5 cellular contexts compared by ENCODE assay signal in the genomic region with DNA sequence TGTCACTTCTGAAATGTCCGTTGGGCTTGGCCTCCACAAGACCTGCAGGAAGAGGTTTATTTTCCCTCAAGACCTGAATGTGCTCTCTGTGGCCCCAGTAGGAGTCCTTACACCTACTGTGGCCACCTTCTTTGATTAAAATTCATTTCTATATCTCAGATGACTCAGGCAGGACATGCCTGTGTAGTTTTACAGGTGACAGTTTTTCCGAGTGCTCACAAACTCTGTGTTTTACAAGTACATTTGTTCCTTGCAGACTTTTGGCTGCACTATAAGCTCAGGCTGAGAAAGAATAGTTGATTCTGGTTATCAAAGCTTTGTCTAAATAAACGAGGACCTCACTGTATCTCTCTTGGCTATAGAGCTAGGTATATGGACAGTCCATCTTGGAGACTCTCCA.
"Had no signal": no experiment of that assay in that cellular context is flagged by ENCODE, and none has a peak within 500 bp of the region (broad histone marks: within the 10 kb centered on the region; RNA-seq: fewer than 3 reads in every experiment).

No MANE protein-coding gene starts in this region.

- H3K4me2 ChIP-seq: GM23338 had no signal

- ATAC-seq: GM23338, K562 had no signal

- DNase-seq: H9, HCEC 1CT, IMR-90 had no signal

- H2AFZ ChIP-seq: GM23338 had no signal

- H3K4me3 ChIP-seq: GM23338, K562 had no signal
